ENCODE assay signal across 24 cellular contexts in the genomic region with DNA sequence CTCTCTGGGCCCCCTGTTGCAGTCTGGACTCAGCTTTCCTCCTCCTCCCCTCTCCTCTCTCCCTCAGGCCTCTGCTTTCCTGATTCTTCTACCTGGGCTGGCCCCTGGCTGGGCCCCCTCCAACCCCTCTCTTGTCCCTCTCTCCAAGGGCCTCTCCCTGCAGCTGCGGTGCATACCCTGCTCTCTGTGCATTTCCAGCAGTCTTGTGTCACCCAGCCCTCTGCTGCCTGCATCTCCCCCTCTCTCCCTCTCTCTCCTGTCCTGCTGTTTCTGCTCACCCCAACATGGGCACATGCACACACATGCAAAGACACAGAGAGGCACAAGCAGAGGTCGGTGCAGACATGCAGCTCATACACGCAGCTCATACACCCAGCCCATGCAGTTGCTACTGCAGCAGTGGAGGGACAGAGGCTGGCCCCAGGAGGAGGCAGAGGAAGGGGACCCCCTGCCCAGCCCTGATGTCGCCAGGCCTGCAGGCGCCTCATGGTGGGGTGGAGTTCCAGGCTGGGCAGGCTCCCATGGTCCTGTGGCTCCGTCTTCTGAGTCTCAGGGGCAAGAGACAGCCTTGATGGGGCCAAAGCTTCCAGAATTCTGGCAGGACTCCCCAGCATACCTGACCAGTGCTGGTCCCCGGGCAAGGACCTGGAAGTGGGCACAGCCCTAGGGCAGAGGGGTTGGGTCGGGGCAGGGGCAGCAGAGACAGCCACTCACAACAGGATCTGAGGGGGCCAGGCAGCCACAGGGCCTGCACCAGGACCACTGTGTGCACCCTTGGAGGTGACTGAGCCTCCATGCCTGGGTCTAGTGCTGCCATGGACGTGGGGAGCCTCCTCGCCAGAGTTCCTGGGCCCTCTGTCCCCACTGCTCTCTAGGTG.
DNase-seq lines count a peak whose midpoint lies in the region; ATAC-seq and TF ChIP-seq lines count a peak whose summit lies in the region.
"Had no signal": no experiment of that assay in that cellular context is flagged by ENCODE, and none has a peak within 500 bp of the region (broad histone marks: within the 10 kb centered on the region; RNA-seq: fewer than 3 reads in every experiment).

No MANE protein-coding gene starts in this region.

- H3K27ac Mint-ChIP-seq in effector memory CD8-positive, alpha-beta T cell: peak overlapping the region; percentile 69 to 72
- peak overlapping the region; percentile 19 for H3K27ac Mint-ChIP-seq in neural crest cell (ENCODE audit: unreplicated experiment)
- H3K27ac Mint-ChIP-seq: activated CD4-positive, alpha-beta memory T cell treated with anti-CD3 and anti-CD28 coated beads for 36 hours had no signal

- peak; percentile 18 for DNase-seq in left ventricle myocardium superior
- DNase-seq in right atrium auricular region (ENCODE audit: low spot score): no peak
- no peak for DNase-seq in effector memory CD8-positive, alpha-beta T cell
- DNase-seq in neural crest cell (ENCODE audit: low read depth, low spot score): no peak
- no peak for DNase-seq in glomerular visceral epithelial cell (ENCODE audit: extremely low spot score)
- DNase-seq in left colon: no peak
- DNase-seq in KBM-7: no peak
- DNase-seq: ACHN; activated CD4-positive, alpha-beta memory T cell treated with anti-CD3 and anti-CD28 coated beads for 36 hours; activated CD4-positive, CD25-positive, alpha-beta regulatory T cell; C1 segment of cervical spinal cord; colonic mucosa; EL; MV-4-11; NCI-H1694; NCI-H2171; NCI-H526; nucleus accumbens; stimulated activated CD4-positive, alpha-beta T cell treated with anti-CD3 and anti-CD28 coated beads, Interleukin-4, amount 100 ng/mL, for 4 hours; stomach; transverse colon had no signal

- peaks cover 0 to 24% of the 10 kb centered on the region in 2 donors for H3K4me1 ChIP-seq in right atrium auricular region

- no peaks in the 10 kb centered on the region for H3K36me3 ChIP-seq in right atrium auricular region
- H3K36me3 ChIP-seq: colonic mucosa, HAP-1, stomach, transverse colon had no signal

- peaks cover 7 to 27% of the 10 kb centered on the region in 2 donors for H3K27me3 Mint-ChIP-seq in effector memory CD8-positive, alpha-beta T cell
- no peaks in the 10 kb centered on the region for H3K27me3 Mint-ChIP-seq in neural crest cell (ENCODE audit: low read depth)

- ATAC-seq in left ventricle myocardium superior (no peak), esophagus mucosa (no peak), left colon (no peak)
- ATAC-seq in effector memory CD8-positive, alpha-beta T cell (replicated peaks): no peak
- ATAC-seq: left lobe of liver had no signal

- intact Hi-C loops in left ventricle myocardium superior (cut with micrococcal nuclease): no loop called here
- intact Hi-C loops in left colon (cut with DNase I, micrococcal nuclease): no loop called here

- H3K9me3 ChIP-seq in right atrium auricular region: no peaks in the 10 kb centered on the region
- H3K9me3 ChIP-seq: colonic mucosa, HAP-1, stomach, transverse colon had no signal

- H3K27ac ChIP-seq in right atrium auricular region: no peak overlapping the region
- H3K27ac ChIP-seq: colonic mucosa had no signal

- TF ChIP-seq CTCF in right atrium auricular region (IDR thresholded peaks at IDR 0.05) (no peak), neural crest cell (conservative IDR thresholded peaks at IDR 0.05) (no peak)

- H3K36me3 Mint-ChIP-seq in effector memory CD8-positive, alpha-beta T cell (ENCODE audit: insufficient read depth): peaks cover 10% of the 10 kb centered on the region
- no peaks in the 10 kb centered on the region for H3K36me3 Mint-ChIP-seq in neural crest cell (ENCODE audit: low read depth)
- H3K36me3 Mint-ChIP-seq: activated CD4-positive, alpha-beta memory T cell treated with anti-CD3 and anti-CD28 coated beads for 36 hours had no signal

- no peak overlapping the region for H3K4me3 ChIP-seq in right atrium auricular region
- H3K4me3 ChIP-seq: colonic mucosa, HAP-1, stomach, transverse colon had no signal

- in situ Hi-C loops in KBM-7 (cut with MboI; ENCODE audit: low pct_unique_long_range_greater_than_20kb, low sequenced_read_pairs): no loop called here

- H3K27me3 ChIP-seq in right atrium auricular region: no peaks in the 10 kb centered on the region
- H3K27me3 ChIP-seq: colonic mucosa, stomach, transverse colon had no signal

- peaks cover 3 to 13% of the 10 kb centered on the region in 2 donors for H3K4me1 Mint-ChIP-seq in effector memory CD8-positive, alpha-beta T cell (ENCODE audit: low read depth in 2 of 2)
- H3K4me1 Mint-ChIP-seq in neural crest cell: peaks cover 45% of the 10 kb centered on the region

- no peaks in the 10 kb centered on the region for H3K9me3 Mint-ChIP-seq in effector memory CD8-positive, alpha-beta T cell
- no peaks in the 10 kb centered on the region for H3K9me3 Mint-ChIP-seq in neural crest cell
- H3K9me3 Mint-ChIP-seq: activated CD4-positive, alpha-beta memory T cell treated with anti-CD3 and anti-CD28 coated beads for 36 hours had no signal

- no peak overlapping the region for H3K4me3 Mint-ChIP-seq in effector memory CD8-positive, alpha-beta T cell
- no peak overlapping the region for H3K4me3 Mint-ChIP-seq in neural crest cell
- H3K4me3 Mint-ChIP-seq: activated CD4-positive, alpha-beta memory T cell treated with anti-CD3 and anti-CD28 coated beads for 36 hours had no signal
